In genomic region chr12:53625373-53625945, GRCh38 we compare ENCODE assay signal across 8 cellular contexts. TPM values are rescaled to one million over a fixed set of nuclear protein-coding genes. Genes with fewer than 3 reads are reported as not detected.
A peak's percentile ranks its signal among the peaks of the same experiment; 100 is the strongest.
DNase-seq lines count a peak whose midpoint lies in the region; ATAC-seq and TF ChIP-seq lines count a peak whose summit lies in the region.

No MANE protein-coding gene starts in this region.

- no peak for ATAC-seq in GM18907 (IDR thresholded peaks at IDR 0.05; ENCODE audit: unreplicated experiment)

- peak overlapping the region; percentile 97 for H3K4me3 Mint-ChIP-seq in activated CD4-positive, alpha-beta memory T cell treated with anti-CD3 and anti-CD28 coated beads for 36 hours

- peaks cover 43% of the 10 kb centered on the region for H3K4me1 Mint-ChIP-seq in activated CD4-positive, alpha-beta memory T cell treated with anti-CD3 and anti-CD28 coated beads for 36 hours (ENCODE audit: low read depth)

- WGBS in iPS DF 6.9 (ENCODE audit: insufficient coverage, insufficient read length): 100% methylated on average over 1 of the region's 5 CpGs
- WGBS in spleen, 5 donors: 17 to 20% (median 19%) methylated on average over 5 of the region's 5 CpGs

- peak overlapping the region; percentile 94 for H3K27ac Mint-ChIP-seq in activated CD4-positive, alpha-beta memory T cell treated with anti-CD3 and anti-CD28 coated beads for 36 hours

- TF ChIP-seq CTCF in HFF-Myc (IDR thresholded peaks at IDR 0.05; ENCODE audit: low read depth, low read length, missing control alignments) (no peak), spleen (IDR thresholded peaks at IDR 0.05 in 8 of 11, conservative IDR thresholded peaks at IDR 0.05 in 3 of 11) (no peak)

- DNase-seq in HFF-Myc (ENCODE audit: extremely low read depth, low read depth): no peak
- DNase-seq in activated CD4-positive, alpha-beta memory T cell treated with anti-CD3 and anti-CD28 coated beads for 36 hours: no peak
- no peak for DNase-seq in iPS DF 6.9 (ENCODE audit: low read depth, low spot score)
- DNase-seq in spleen: no peak
- no peak for DNase-seq in activated CD4-positive, alpha-beta T cell treated with anti-CD3 and anti-CD28 coated beads for 1 hour
- DNase-seq in AG08396 (ENCODE audit: low spot score): no peak
- DNase-seq in NCI-H146 (lab: John Stamatoyannopoulos, UW): no peak

- intact Hi-C loops in activated CD4-positive, alpha-beta memory T cell treated with anti-CD3 and anti-CD28 coated beads for 36 hours (cut with micrococcal nuclease): no loop called here
- intact Hi-C loops in spleen (cut with DNase I; ENCODE audit: low total_unique reads): no loop called here

- no peak for TF ChIP-seq POLR2A in spleen (IDR thresholded peaks at IDR 0.05)

- H3K4me1 ChIP-seq in iPS DF 6.9 (ENCODE audit: control insufficient read depth, insufficient read depth, low read length) (no peaks in the 10 kb centered on the region; the same call in 1 of the 2 replicates), spleen (peaks cover 26 to 63% (median 46%) of the 10 kb centered on the region in 6 donors)

- H3K27ac ChIP-seq in iPS DF 6.9 (ENCODE audit: low read length) (no peak overlapping the region), spleen (peak overlapping the region; percentile 87 to 97 (median 92))

- no peaks in the 10 kb centered on the region for H3K27me3 Mint-ChIP-seq in activated CD4-positive, alpha-beta memory T cell treated with anti-CD3 and anti-CD28 coated beads for 36 hours

- H3K27me3 ChIP-seq in iPS DF 6.9 (ENCODE audit: control insufficient read depth, insufficient read depth, low read length) (no peaks in the 10 kb centered on the region), spleen (replicated peaks in 1 of 7) (no peaks in the 10 kb centered on the region)

- H3K36me3 ChIP-seq in iPS DF 6.9 (ENCODE audit: control insufficient read depth, insufficient read depth, low read length) (no peaks in the 10 kb centered on the region), spleen (peaks cover 0 to 7% (median 0%) of the 10 kb centered on the region in 6 donors)

- H3K9me3 ChIP-seq in iPS DF 6.9 (ENCODE audit: control insufficient read depth, insufficient read depth, low read length): no peaks in the 10 kb centered on the region
- no peaks in the 10 kb centered on the region for H3K9me3 ChIP-seq in spleen

- H3K36me3 Mint-ChIP-seq in activated CD4-positive, alpha-beta memory T cell treated with anti-CD3 and anti-CD28 coated beads for 36 hours: peaks cover 2% of the 10 kb centered on the region

- peak overlapping the region; percentile 56 for H3K4me3 ChIP-seq in HFF-Myc (replicated peaks; ENCODE audit: low read depth, low read length)
- peak overlapping the region; percentile 27; the same call in 1 of the 2 replicates for H3K4me3 ChIP-seq in iPS DF 6.9 (ENCODE audit: low read length)
- H3K4me3 ChIP-seq in spleen: peak overlapping the region; percentile 42 to 76 (median 54)

- CTCF ChIA-PET in activated CD4-positive, alpha-beta memory T cell treated with anti-CD3 and anti-CD28 coated beads for 36 hours (lab: Charles Lee): interaction anchor here (0.8 to 3.9 kb wide), 4 partner anchors 8 to 117 kb away, joined by 3 to 17 read pairs (median 8); partner anchors contain the start of gene ATP5MC2

- POLR2A ChIA-PET in activated CD4-positive, alpha-beta memory T cell treated with anti-CD3 and anti-CD28 coated beads for 36 hours (lab: Charles Lee): interaction anchor here (0.8 kb wide), 1 partner anchor 50 kb away, joined by 3 read pairs; no protein-coding TSS in a partner anchor

- H3K9me3 Mint-ChIP-seq in activated CD4-positive, alpha-beta memory T cell treated with anti-CD3 and anti-CD28 coated beads for 36 hours: no peaks in the 10 kb centered on the region

RNA-seq across cellular contexts. Expression of gene ATF7, which starts 0.7 kb away (rescaled TPM):
- 10 to 100 TPM; 19.3 to 20.7 TPM for total RNA-seq in activated CD4-positive, alpha-beta memory T cell treated with anti-CD3 and anti-CD28 coated beads for 36 hours
- total RNA-seq in spleen: 10 to 100 TPM; 30.0 to 52.8 (median 47.6) TPM
- 10 to 100 TPM in 1 of 3 donors, 1 to 10 TPM in 2; 6.5 to 12.1 (median 8.5) TPM for polyA plus RNA-seq in spleen

RNA-seq across cellular contexts. Expression of gene ATP5MC2, which starts 50.4 kb away (rescaled TPM):
- total RNA-seq in activated CD4-positive, alpha-beta memory T cell treated with anti-CD3 and anti-CD28 coated beads for 36 hours: 100 to 1,000 TPM; 378 TPM
- 100 to 1,000 TPM; 231 to 323 (median 282) TPM for total RNA-seq in spleen
- polyA plus RNA-seq in spleen: 100 to 1,000 TPM; 467 to 526 (median 515) TPM
